21 cellular contexts compared by ENCODE assay signal in genomic region chr3:107679911-107680310, GRCh38.
"Had no signal": no experiment of that assay in that cellular context is flagged by ENCODE, and none has a peak within 500 bp of the region (broad histone marks: within the 10 kb centered on the region; RNA-seq: fewer than 3 reads in every experiment).

No MANE protein-coding gene starts in this region.

- H3K4me3 ChIP-seq: gastrocnemius medialis, heart left ventricle, lung, pancreas, transverse colon, vagina had no signal

- H3K27ac Mint-ChIP-seq: activated CD4-positive, alpha-beta memory T cell treated with anti-CD3 and anti-CD28 coated beads for 36 hours; activated CD4-positive, alpha-beta T cell treated with anti-CD3 and anti-CD28 coated beads for 36 hours; activated naive CD4-positive, alpha-beta T cell treated with anti-CD3 and anti-CD28 coated beads, Interleukin-2, amount 50 U/mL, for 72 hours had no signal

- H3K36me3 Mint-ChIP-seq: activated CD4-positive, alpha-beta memory T cell treated with anti-CD3 and anti-CD28 coated beads for 36 hours; naive B cell had no signal

- H3K27me3 Mint-ChIP-seq: activated CD4-positive, alpha-beta memory T cell treated with anti-CD3 and anti-CD28 coated beads for 36 hours; activated CD4-positive, alpha-beta T cell treated with anti-CD3 and anti-CD28 coated beads for 36 hours; naive B cell had no signal

- H3K36me3 ChIP-seq: brain microvascular endothelial cell, gastrocnemius medialis, heart left ventricle, pancreas, transverse colon, vagina, WERI-Rb-1 had no signal

- H3K9me3 ChIP-seq: gastrocnemius medialis, heart left ventricle, pancreas, transverse colon, vagina had no signal

- ATAC-seq: activated T-cell treated with anti-CD3 and anti-CD28 coated beads, Interleukin-2, amount 50 U/mL, for 4 hours; gastrocnemius medialis; pancreas had no signal

- H3K27ac ChIP-seq: brain microvascular endothelial cell, gastrocnemius medialis, pancreas, transverse colon, vagina, WERI-Rb-1 had no signal

- H3K9me3 Mint-ChIP-seq: activated CD4-positive, alpha-beta memory T cell treated with anti-CD3 and anti-CD28 coated beads for 36 hours; activated T-cell treated with anti-CD3 and anti-CD28 coated beads, Interleukin-2, amount 50 U/mL, for 4 hours; naive B cell had no signal

- H3K27me3 ChIP-seq: brain microvascular endothelial cell, gastrocnemius medialis, heart left ventricle, pancreas, transverse colon, vagina had no signal

- H3K4me3 Mint-ChIP-seq: activated CD4-positive, alpha-beta memory T cell treated with anti-CD3 and anti-CD28 coated beads for 36 hours; activated CD4-positive, alpha-beta T cell treated with anti-CD3 and anti-CD28 coated beads for 36 hours; activated T-cell treated with anti-CD3 and anti-CD28 coated beads, Interleukin-2, amount 50 U/mL, for 4 hours; naive B cell had no signal

- DNase-seq: activated CD4-positive, alpha-beta memory T cell treated with anti-CD3 and anti-CD28 coated beads for 36 hours; activated CD4-positive, alpha-beta T cell treated with anti-CD3 and anti-CD28 coated beads for 36 hours; activated effector memory CD4-positive, alpha-beta T cell treated with anti-CD3 and anti-CD28 coated beads, Interleukin-2, amount 50 U/mL, for 16 hours; activated T-cell treated with anti-CD3 and anti-CD28 coated beads, Interleukin-2, amount 50 U/mL, for 4 hours; brain microvascular endothelial cell; dermis blood vessel endothelial cell; gastrocnemius medialis; heart left ventricle; left cardiac atrium; midbrain; naive B cell; pancreas; stimulated activated CD4-positive, alpha-beta T cell treated with anti-CD3 and anti-CD28 coated beads, Interleukin-2, amount 100 ng/mL, for 48 hours; stimulated activated naive CD4-positive, alpha-beta T cell; T-helper 1 cell; T1000; transverse colon; WERI-Rb-1 had no signal
